In the genomic region with DNA sequence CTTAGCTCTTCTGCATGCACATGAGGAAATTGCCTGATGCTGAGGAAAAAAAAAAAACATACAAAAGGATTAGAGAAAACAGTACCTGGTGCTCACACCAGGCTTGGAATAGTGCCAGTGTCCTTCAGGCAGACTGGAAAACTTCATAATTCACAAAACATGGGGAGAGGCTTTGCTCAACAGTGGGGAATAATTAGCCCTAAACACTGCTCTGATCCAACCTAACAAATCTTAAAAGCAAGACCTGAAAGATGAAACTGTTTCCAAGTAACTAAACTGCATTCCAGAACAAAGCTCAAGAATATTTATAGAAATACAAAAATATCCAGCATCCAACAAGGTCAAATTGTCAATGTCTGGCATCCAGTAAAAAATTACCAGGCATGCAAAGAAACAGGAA, we compare ENCODE assay signal across 17 cellular contexts.
DNase-seq lines count a peak whose midpoint lies in the region; ATAC-seq and TF ChIP-seq lines count a peak whose summit lies in the region.
"Had no signal": no experiment of that assay in that cellular context is flagged by ENCODE, and none has a peak within 500 bp of the region (broad histone marks: within the 10 kb centered on the region; RNA-seq: fewer than 3 reads in every experiment).

No MANE protein-coding gene starts in this region.

- no peak overlapping the region for H3K4me3 ChIP-seq in AG10803 (ENCODE audit: low read length)

- TF ChIP-seq CTCF in AG10803 (conservative IDR thresholded peaks at IDR 0.05; ENCODE audit: low read length) = no peak

- peaks cover 6 to 17% of the 10 kb centered on the region in 2 donors for H3K27me3 Mint-ChIP-seq in natural killer cell treated with Interleukin-12 subunit alpha and Interleukin-12 subunit beta and Interleukin-15 and Interleukin-18, amount 100 ng/mL, for 72 hours

- peaks cover 6% of the 10 kb centered on the region for H3K9me3 Mint-ChIP-seq in natural killer cell treated with Interleukin-12 subunit alpha and Interleukin-12 subunit beta and Interleukin-15 and Interleukin-18, amount 100 ng/mL, for 72 hours

- no peak for ATAC-seq in natural killer cell treated with Interleukin-12 subunit alpha and Interleukin-12 subunit beta and Interleukin-15 and Interleukin-18, amount 100 ng/mL, for 72 hours
- ATAC-seq: left ventricle myocardium superior, natural killer cell, Panc1 had no signal

- H3K4me1 Mint-ChIP-seq in natural killer cell treated with Interleukin-12 subunit alpha and Interleukin-12 subunit beta and Interleukin-15 and Interleukin-18, amount 100 ng/mL, for 72 hours (ENCODE audit: low read depth in 2 of 2) = peaks cover 0 to 3% of the 10 kb centered on the region in 2 donors
- H3K4me1 Mint-ChIP-seq: activated B cell treated with CpG ODN at 0.5 μM for 24 hours had no signal

- no peak overlapping the region for H3K27ac Mint-ChIP-seq in natural killer cell treated with Interleukin-12 subunit alpha and Interleukin-12 subunit beta and Interleukin-15 and Interleukin-18, amount 100 ng/mL, for 72 hours
- H3K27ac Mint-ChIP-seq: activated B cell treated with CpG ODN at 0.5 μM for 24 hours, natural killer cell had no signal

- H3K27ac ChIP-seq in angular gyrus (ENCODE audit: low read depth, low read length) (peak overlapping the region; percentile 11), layer of hippocampus (ENCODE audit: low read depth, low read length) (peak overlapping the region; percentile 41)

- DNase-seq in AG10803 (ENCODE audit: low read depth) = peak; percentile 44
- DNase-seq in M059J (ENCODE audit: low read depth) = peak; percentile 67
- no peak for DNase-seq in cerebellum (ENCODE audit: low spot score)
- no peak for DNase-seq in stimulated activated CD4-positive, alpha-beta T cell treated with anti-CD3 and anti-CD28 coated beads, Interleukin-2, amount 100 ng/mL, for 24 hours
- no peak for DNase-seq in putamen (ENCODE audit: low spot score)
- no peak for DNase-seq in natural killer cell treated with Interleukin-12 subunit alpha and Interleukin-12 subunit beta and Interleukin-15 and Interleukin-18, amount 100 ng/mL, for 72 hours (ENCODE audit: low spot score)
- DNase-seq: activated B cell treated with CpG ODN at 0.5 μM for 24 hours; activated effector memory CD4-positive, alpha-beta T cell treated with Interleukin-2 at 50 U/mL for 16 hours; aorta; effector CD4-positive, alpha-beta T cell; left ventricle myocardium superior; natural killer cell; NCI-H510A treated with DMSO at 0.1 percent for 48 hours; T-helper 1 cell had no signal

- no peaks in the 10 kb centered on the region for H3K27me3 ChIP-seq in layer of hippocampus (ENCODE audit: control insufficient read depth, insufficient read depth, low read length)

- H3K36me3 Mint-ChIP-seq in natural killer cell treated with Interleukin-12 subunit alpha and Interleukin-12 subunit beta and Interleukin-15 and Interleukin-18, amount 100 ng/mL, for 72 hours = peaks cover 15% of the 10 kb centered on the region

- no peak overlapping the region for H3K4me3 Mint-ChIP-seq in natural killer cell treated with Interleukin-12 subunit alpha and Interleukin-12 subunit beta and Interleukin-15 and Interleukin-18, amount 100 ng/mL, for 72 hours
- H3K4me3 Mint-ChIP-seq: activated B cell treated with CpG ODN at 0.5 μM for 24 hours, natural killer cell had no signal

Comparison
In these comparisons a context has a peak if more than half of its experiments do, and no peak if none do; other contexts are left out.
1. DNase-seq: peak in AG10803 (single experiment) and M059J (single experiment); none in cerebellum (single experiment), stimulated activated CD4-positive, alpha-beta T cell treated with anti-CD3 and anti-CD28 coated beads, Interleukin-2, amount 100 ng/mL, for 24 hours (0 of 2), putamen (single experiment) and natural killer cell treated with Interleukin-12 subunit alpha and Interleukin-12 subunit beta and Interleukin-15 and Interleukin-18, amount 100 ng/mL, for 72 hours (single experiment).